Comparison of ENCODE assay signal across 25 cellular contexts in genomic region chr17:4716081-4716480, GRCh38. TPM values are rescaled to one million over a fixed set of nuclear protein-coding genes. Genes with fewer than 3 reads are reported as not detected.
DNase-seq lines count a peak whose midpoint lies in the region; ATAC-seq and TF ChIP-seq lines count a peak whose summit lies in the region.
"Had no signal": no experiment of that assay in that cellular context is flagged by ENCODE, and none has a peak within 500 bp of the region (broad histone marks: within the 10 kb centered on the region; RNA-seq: fewer than 3 reads in every experiment).

No MANE protein-coding gene starts in this region.

- no peak overlapping the region for H3K4me3 ChIP-seq in ascending aorta
- H3K4me3 ChIP-seq: body of pancreas, K562, lung had no signal

- intact Hi-C loops in CD4-positive, alpha-beta T cell (cut with DNase I, micrococcal nuclease) = loop anchor here in 1 of 2 experiments (10.0 kb wide), 1 partner anchor 359 kb away; the partner anchor contains the start of gene ZFP3
- intact Hi-C loops in ascending aorta (cut with DNase I) = no loop called here

- no peaks in the 10 kb centered on the region for H3K27me3 ChIP-seq in CD4-positive, alpha-beta T cell (ENCODE audit: control insufficient read depth, insufficient read depth, low read length)
- no peaks in the 10 kb centered on the region for H3K27me3 ChIP-seq in ascending aorta
- H3K27me3 ChIP-seq: body of pancreas, stomach had no signal

- peak overlapping the region; percentile 85 for H3K4me3 Mint-ChIP-seq in T-helper 2 cell treated with Interferon-gamma antibody and Interleukin-4, amounts not matched to agents 5 μg/mL and 100 μg/mL, for 36 hours
- peak overlapping the region; percentile 7 for H3K4me3 Mint-ChIP-seq in CD4-positive, alpha-beta T cell
- peak overlapping the region; percentile 85 for H3K4me3 Mint-ChIP-seq in activated T-helper 17 cell treated with anti-CD3 and anti-CD28 coated beads, Interleukin-2, amount 50 U/mL, for 72 hours
- peak overlapping the region; percentile 53 to 92 (median 84) for H3K4me3 Mint-ChIP-seq in naive thymus-derived CD8-positive, alpha-beta T cell

- peak overlapping the region; percentile 66 for H3K27ac ChIP-seq in CD4-positive, alpha-beta T cell (ENCODE audit: low read depth, low read length)
- no peak overlapping the region for H3K27ac ChIP-seq in ascending aorta
- H3K27ac ChIP-seq: body of pancreas had no signal

- TF ChIP-seq CTCF in CD4-positive, alpha-beta T cell (IDR thresholded peaks at IDR 0.05) = no peak
- no peak for TF ChIP-seq CTCF in ascending aorta (IDR thresholded peaks at IDR 0.05)

- peaks cover 39% of the 10 kb centered on the region for H3K4me1 Mint-ChIP-seq in T-helper 2 cell treated with Interferon-gamma antibody and Interleukin-4, amounts not matched to agents 5 μg/mL and 100 μg/mL, for 36 hours (ENCODE audit: low read depth)
- H3K4me1 Mint-ChIP-seq in CD4-positive, alpha-beta T cell (ENCODE audit: low read depth) = peaks cover 44% of the 10 kb centered on the region
- H3K4me1 Mint-ChIP-seq in activated T-helper 17 cell treated with anti-CD3 and anti-CD28 coated beads, Interleukin-2, amount 50 U/mL, for 72 hours = peaks cover 19% of the 10 kb centered on the region
- H3K4me1 Mint-ChIP-seq in naive thymus-derived CD8-positive, alpha-beta T cell = peaks cover 34 to 71% (median 60%) of the 10 kb centered on the region in 4 donors

- H3K36me3 Mint-ChIP-seq in T-helper 2 cell treated with Interferon-gamma antibody and Interleukin-4, amounts not matched to agents 5 μg/mL and 100 μg/mL, for 36 hours (ENCODE audit: low read depth) = peaks cover 75% of the 10 kb centered on the region
- H3K36me3 Mint-ChIP-seq in CD4-positive, alpha-beta T cell (ENCODE audit: low read depth) = peaks cover 60% of the 10 kb centered on the region
- H3K36me3 Mint-ChIP-seq in activated T-helper 17 cell treated with anti-CD3 and anti-CD28 coated beads, Interleukin-2, amount 50 U/mL, for 72 hours (ENCODE audit: low read depth) = peaks cover 85% of the 10 kb centered on the region
- peaks cover 0 to 52% (median 0%) of the 10 kb centered on the region in 3 donors for H3K36me3 Mint-ChIP-seq in naive thymus-derived CD8-positive, alpha-beta T cell

- no peaks in the 10 kb centered on the region for H3K9me3 Mint-ChIP-seq in T-helper 2 cell treated with Interferon-gamma antibody and Interleukin-4, amounts not matched to agents 5 μg/mL and 100 μg/mL, for 36 hours
- no peaks in the 10 kb centered on the region for H3K9me3 Mint-ChIP-seq in CD4-positive, alpha-beta T cell
- H3K9me3 Mint-ChIP-seq in activated T-helper 17 cell treated with anti-CD3 and anti-CD28 coated beads, Interleukin-2, amount 50 U/mL, for 72 hours = no peaks in the 10 kb centered on the region
- H3K9me3 Mint-ChIP-seq in naive thymus-derived CD8-positive, alpha-beta T cell = no peaks in the 10 kb centered on the region

- peaks cover 0 to 25% of the 10 kb centered on the region in 2 donors for H3K36me3 ChIP-seq in ascending aorta

- CTCF ChIA-PET in CD4-positive, alpha-beta T cell (lab: Charles Lee) = no interaction called here

- POLR2A ChIA-PET in CD4-positive, alpha-beta T cell (lab: Charles Lee) = interaction anchor here (0.9 to 2.1 kb wide), 3 partner anchors 14 to 224 kb away, joined by 6 to 10 read pairs (median 7); partner anchors contain the start of genes RNF167 and SLC25A11
- POLR2A ChIA-PET in naive thymus-derived CD8-positive, alpha-beta T cell (lab: Charles Lee) = interaction anchor here (1.2 to 2.0 kb wide), 6 partner anchors 9 to 118 kb away, joined by 3 to 8 read pairs (median 4); partner anchors contain the start of genes CXCL16 and ZMYND15

- no peaks in the 10 kb centered on the region for H3K9me3 ChIP-seq in CD4-positive, alpha-beta T cell (ENCODE audit: control insufficient read depth, low read length)
- H3K9me3 ChIP-seq in ascending aorta = no peaks in the 10 kb centered on the region
- H3K9me3 ChIP-seq: body of pancreas, stomach had no signal

- peak overlapping the region; percentile 90 for H3K27ac Mint-ChIP-seq in T-helper 2 cell treated with Interferon-gamma antibody and Interleukin-4, amounts not matched to agents 5 μg/mL and 100 μg/mL, for 36 hours
- peak overlapping the region; percentile 95 for H3K27ac Mint-ChIP-seq in CD4-positive, alpha-beta T cell
- H3K27ac Mint-ChIP-seq in activated T-helper 17 cell treated with anti-CD3 and anti-CD28 coated beads, Interleukin-2, amount 50 U/mL, for 72 hours = peak overlapping the region; percentile 89
- H3K27ac Mint-ChIP-seq in naive thymus-derived CD8-positive, alpha-beta T cell = peak overlapping the region in 9 of 10 donors; percentile 91 to 98 (median 94)

- DNase-seq in T-helper 2 cell treated with Interferon-gamma antibody and Interleukin-4, amounts not matched to agents 5 μg/mL and 100 μg/mL, for 36 hours (ENCODE audit: low spot score) = no peak
- DNase-seq in T-helper 2 cell = no peak
- no peak for DNase-seq in CD4-positive, alpha-beta T cell
- no peak for DNase-seq in naive thymus-derived CD8-positive, alpha-beta T cell
- DNase-seq in ascending aorta (ENCODE audit: low spot score in 2 of 2) = no peak
- no peak for DNase-seq in NCI-H69 (lab: John Stamatoyannopoulos, UW)
- DNase-seq: 8988T; activated CD4-positive, CD25-positive, alpha-beta regulatory T cell treated with anti-CD3 and anti-CD28 coated beads, Interleukin-2, amount 50 U/mL, for 72 hours; AML-193; body of pancreas; effector CD4-positive, alpha-beta T cell; foreskin melanocyte; islet precursor cell; MV-4-11; NCI-H748 treated with DMSO at 0.1 percent for 48 hours; nucleus accumbens; small intestine; stimulated activated CD4-positive, alpha-beta T cell treated with anti-CD3 and anti-CD28 coated beads, Interleukin-2, amount 100 ng/mL, for 48 hours; stomach; trophoblast cell had no signal

- peaks cover 0 to 3% of the 10 kb centered on the region in 2 donors for H3K4me1 ChIP-seq in ascending aorta

- no peak for ATAC-seq in CD4-positive, alpha-beta T cell (ENCODE audit: poor library complexity)
- ATAC-seq in activated T-helper 17 cell treated with anti-CD3 and anti-CD28 coated beads, Interleukin-2, amount 50 U/mL, for 72 hours (replicated peaks) = no peak
- ATAC-seq in naive thymus-derived CD8-positive, alpha-beta T cell = no peak
- ATAC-seq in HG02870 (IDR thresholded peaks at IDR 0.05; ENCODE audit: unreplicated experiment) = no peak
- ATAC-seq: body of pancreas, esophagus mucosa, K562 had no signal

- H3K27me3 Mint-ChIP-seq in T-helper 2 cell treated with Interferon-gamma antibody and Interleukin-4, amounts not matched to agents 5 μg/mL and 100 μg/mL, for 36 hours (ENCODE audit: low read depth) = no peaks in the 10 kb centered on the region
- no peaks in the 10 kb centered on the region for H3K27me3 Mint-ChIP-seq in CD4-positive, alpha-beta T cell
- no peaks in the 10 kb centered on the region for H3K27me3 Mint-ChIP-seq in activated T-helper 17 cell treated with anti-CD3 and anti-CD28 coated beads, Interleukin-2, amount 50 U/mL, for 72 hours
- H3K27me3 Mint-ChIP-seq in naive thymus-derived CD8-positive, alpha-beta T cell = no peaks in the 10 kb centered on the region

RNA-seq across cellular contexts. Expression of gene ARRB2, which starts 5.6 kb away (rescaled TPM):
- 100 to 1,000 TPM; 210 to 220 TPM for total RNA-seq in CD4-positive, alpha-beta T cell
- total RNA-seq in activated T-helper 17 cell treated with anti-CD3 and anti-CD28 coated beads, Interleukin-2, amount 50 U/mL, for 72 hours = 100 to 1,000 TPM; 281 to 307 TPM
- total RNA-seq in naive thymus-derived CD8-positive, alpha-beta T cell = 100 to 1,000 TPM; 402 to 413 TPM
- 10 to 100 TPM; 47.0 to 60.5 (median 49.4) TPM for polyA plus RNA-seq in naive thymus-derived CD8-positive, alpha-beta T cell
- 43.4 TPM for total RNA-seq in ascending aorta

RNA-seq across cellular contexts. Expression of gene PELP1, which starts 12.1 kb away (rescaled TPM):
- 10 to 100 TPM; 34.1 to 37.2 TPM for total RNA-seq in CD4-positive, alpha-beta T cell
- 100 to 1,000 TPM in 1 of 2 donors, 10 to 100 TPM in 1; 87.1 to 107 TPM for total RNA-seq in activated T-helper 17 cell treated with anti-CD3 and anti-CD28 coated beads, Interleukin-2, amount 50 U/mL, for 72 hours
- 10 to 100 TPM; 70.6 to 71.3 TPM for total RNA-seq in naive thymus-derived CD8-positive, alpha-beta T cell
- 10 to 100 TPM in 2 of 3 donors, 1 to 10 TPM in 1; 8.9 to 13.3 (median 12.1) TPM for polyA plus RNA-seq in naive thymus-derived CD8-positive, alpha-beta T cell
- 22.8 TPM for total RNA-seq in ascending aorta

RNA-seq across cellular contexts. Expression of gene MED11, which starts 15.1 kb away (rescaled TPM):
- total RNA-seq in CD4-positive, alpha-beta T cell = 1 to 10 TPM; 2.3 to 3.0 TPM
- 10 to 100 TPM; 25.3 to 25.7 TPM for total RNA-seq in activated T-helper 17 cell treated with anti-CD3 and anti-CD28 coated beads, Interleukin-2, amount 50 U/mL, for 72 hours
- total RNA-seq in naive thymus-derived CD8-positive, alpha-beta T cell = 10 to 100 TPM; 31.1 to 32.7 TPM
- 10 to 100 TPM; 37.2 to 81.1 (median 38.9) TPM for polyA plus RNA-seq in naive thymus-derived CD8-positive, alpha-beta T cell
- total RNA-seq in ascending aorta = 10.9 TPM

RNA-seq across cellular contexts. Expression of gene ZMYND15, which starts 23.6 kb away (rescaled TPM):
- total RNA-seq in CD4-positive, alpha-beta T cell = 1 to 10 TPM; 3.1 to 3.3 TPM
- total RNA-seq in activated T-helper 17 cell treated with anti-CD3 and anti-CD28 coated beads, Interleukin-2, amount 50 U/mL, for 72 hours = under 1 TPM in 1 of 2 donors, not detected in 1; 0.42 TPM
- total RNA-seq in naive thymus-derived CD8-positive, alpha-beta T cell = under 1 TPM; 0.38 to 0.47 TPM
- polyA plus RNA-seq in naive thymus-derived CD8-positive, alpha-beta T cell = under 1 TPM in 1 of 3 donors, not detected in 2; 0.10 TPM
- total RNA-seq in ascending aorta = not detected
- polyA plus RNA-seq: K562 had no signal

RNA-seq across cellular contexts. Expression of gene CXCL16, which starts 23.6 kb away (rescaled TPM):
- total RNA-seq in CD4-positive, alpha-beta T cell = 10 to 100 TPM; 24.8 to 25.8 TPM
- total RNA-seq in activated T-helper 17 cell treated with anti-CD3 and anti-CD28 coated beads, Interleukin-2, amount 50 U/mL, for 72 hours = 1 to 10 TPM; 2.7 to 6.7 TPM
- total RNA-seq in naive thymus-derived CD8-positive, alpha-beta T cell = 1 to 10 TPM; 5.5 to 5.6 TPM
- 1 to 10 TPM; 2.2 to 5.9 (median 2.5) TPM for polyA plus RNA-seq in naive thymus-derived CD8-positive, alpha-beta T cell
- total RNA-seq in ascending aorta = 12.5 TPM

Comparison
In these comparisons a context has a peak if more than half of its experiments do, and no peak if none do; other contexts are left out.
1. H3K4me3 Mint-ChIP-seq: peak in every context shown above with its lines; median percentile 85 in T-helper 2 cell treated with Interferon-gamma antibody and Interleukin-4, amounts not matched to agents 5 μg/mL and 100 μg/mL, for 36 hours; 85 in activated T-helper 17 cell treated with anti-CD3 and anti-CD28 coated beads, Interleukin-2, amount 50 U/mL, for 72 hours; 84 in naive thymus-derived CD8-positive, alpha-beta T cell; 7 in CD4-positive, alpha-beta T cell.